ENCODE assay signal across 8 cellular contexts in genomic region chr2:96320326-96321229, GRCh38. TPM values are rescaled to one million over a fixed set of nuclear protein-coding genes. Genes with fewer than 3 reads are reported as not detected.
DNase-seq lines count a peak whose midpoint lies in the region; ATAC-seq and TF ChIP-seq lines count a peak whose summit lies in the region.

No MANE protein-coding gene starts in this region.

- no peaks in the 10 kb centered on the region for H3K9me2 ChIP-seq in Karpas-422 (replicated peaks; ENCODE audit: insufficient read depth, low read length)
- H3K9me2 ChIP-seq in neural cell (ENCODE audit: insufficient read depth, low read length), result no peaks in the 10 kb centered on the region

- H3F3A ChIP-seq in neural cell (ENCODE audit: insufficient read depth, low read length, poor library complexity, severe bottlenecking), result no peaks in the 10 kb centered on the region

- H3K4me3 ChIP-seq in GM12875 (ENCODE audit: low read depth, low read length) (peak overlapping the region; percentile 83), Karpas-422 (ENCODE audit: low read length) (peak overlapping the region; percentile 92), choroid plexus epithelial cell (ENCODE audit: low read depth, low read length) (peak overlapping the region; percentile 61), neural cell (ENCODE audit: low read length) (peak overlapping the region; percentile 79)

- DNase-seq in Karpas-422, result no peak
- DNase-seq in choroid plexus epithelial cell (ENCODE audit: low read depth), result no peak
- DNase-seq in kidney tubule cell (ENCODE audit: low spot score), result no peak
- DNase-seq in stimulated activated naive CD4-positive, alpha-beta T cell treated with Interleukin-2 at 50 U/mL for 16 hours (lab: John Stamatoyannopoulos, UW), result no peak

- H3K27ac ChIP-seq in Karpas-422 (ENCODE audit: low read length), result peak overlapping the region; percentile 81
- no peak overlapping the region for H3K27ac ChIP-seq in neural cell (ENCODE audit: low read length)

- peaks cover 47% of the 10 kb centered on the region for H3K4me1 ChIP-seq in Karpas-422 (ENCODE audit: low read length)

- peak overlapping the region; percentile 92; the same call in 1 of the 2 replicates for H2AFZ ChIP-seq in Karpas-422 (ENCODE audit: low read length)
- no peak overlapping the region for H2AFZ ChIP-seq in neural cell (ENCODE audit: low read depth, low read length)

- H3K9me3 ChIP-seq in Karpas-422 (ENCODE audit: low read length) (no peaks in the 10 kb centered on the region), neural cell (ENCODE audit: low read length) (no peaks in the 10 kb centered on the region)

- H3K79me2 ChIP-seq in Karpas-422 (ENCODE audit: low read length) (peaks cover 16% of the 10 kb centered on the region), neural cell (replicated peaks; ENCODE audit: insufficient read depth, low read length) (no peaks in the 10 kb centered on the region)

- TF ChIP-seq EP300 in neural cell (conservative IDR thresholded peaks at IDR 0.05; ENCODE audit: poor library complexity, severe bottlenecking), result no peak

- H3K27me3 ChIP-seq in Karpas-422 (ENCODE audit: low read length) (no peaks in the 10 kb centered on the region), neural cell (ENCODE audit: insufficient read depth, low read depth, low read length) (peaks cover 44% of the 10 kb centered on the region)

- H3K36me3 ChIP-seq in Karpas-422 (ENCODE audit: insufficient read depth, low read length), result no peaks in the 10 kb centered on the region
- no peaks in the 10 kb centered on the region for H3K36me3 ChIP-seq in neural cell (ENCODE audit: insufficient read depth, low read length)

- H3K9ac ChIP-seq in Karpas-422 (ENCODE audit: low read length) (peak overlapping the region; percentile 92), neural cell (ENCODE audit: low read length) (peak overlapping the region; percentile 54)

- H3K4me2 ChIP-seq in Karpas-422 (ENCODE audit: low read depth, low read length, poor library complexity, severe bottlenecking) (peak overlapping the region; percentile 99), neural cell (ENCODE audit: low read length) (peak overlapping the region; percentile 82)

- no peak for TF ChIP-seq RAD21 in neural cell (conservative IDR thresholded peaks at IDR 0.05)

- ATAC-seq in GM18517 (IDR thresholded peaks at IDR 0.05; ENCODE audit: unreplicated experiment), result no peak
- no peak for ATAC-seq in activated CD4-positive, CD25-positive, alpha-beta regulatory T cell treated with anti-CD3 and anti-CD28 coated beads, Interleukin-2, amount 50 U/mL, for 24 hours

- TF ChIP-seq CTCF in GM12875 (IDR thresholded peaks at IDR 0.05; ENCODE audit: borderline replicate concordance, insufficient read depth, low read depth, low read length) (no peak), choroid plexus epithelial cell (conservative IDR thresholded peaks at IDR 0.05; ENCODE audit: low read depth, low read length) (no peak), neural cell (IDR thresholded peaks at IDR 0.05; ENCODE audit: poor library complexity, severe bottlenecking) (no peak)

- H4K20me1 ChIP-seq in Karpas-422 (ENCODE audit: insufficient read depth, low read depth, low read length), result no peaks in the 10 kb centered on the region
- no peaks in the 10 kb centered on the region for H4K20me1 ChIP-seq in neural cell (ENCODE audit: insufficient read depth)

TF ChIP-seq in neural cell, 6 proteins besides CTCF, POLR2A, EP300 and RAD21:
- TF ChIP-seq POLR2AphosphoS5 (IDR thresholded peaks at IDR 0.05), result no peak
- TF ChIP-seq SMC3 (conservative IDR thresholded peaks at IDR 0.05; ENCODE audit: poor library complexity), result no peak
- no peak for TF ChIP-seq TAF1 (IDR thresholded peaks at IDR 0.05; ENCODE audit: low read depth)
- no peak for TF ChIP-seq EZH2 (IDR thresholded peaks at IDR 0.05; ENCODE audit: borderline replicate concordance, insufficient read depth, low read length, poor library complexity, severe bottlenecking)
- no peak for TF ChIP-seq REST (IDR thresholded peaks at IDR 0.05; ENCODE audit: borderline replicate concordance)
- no peak for TF ChIP-seq MXI1 (conservative IDR thresholded peaks at IDR 0.05; ENCODE audit: poor library complexity, severe bottlenecking)

RNA-seq across cellular contexts. Expression of gene ITPRIPL1, which starts 4.5 kb away (rescaled TPM):
- total RNA-seq in Karpas-422 (2014; rRNA removed; shearing (Covaris generic); ENCODE audit: low replicate concordance), result 12.4 and 21.2 TPM in 2 replicates
- polyA plus RNA-seq in neural cell, result not detected in 2 replicates
- not detected in 2 replicates for polyA minus RNA-seq in neural cell

RNA-seq across cellular contexts. Expression of gene NCAPH, which starts 15.0 kb away (rescaled TPM):
- 23.1 and 24.2 TPM in 2 replicates for total RNA-seq in Karpas-422 (2014; rRNA removed; shearing (Covaris generic); ENCODE audit: low replicate concordance)
- 0.82 and 2.7 TPM in 2 replicates for polyA plus RNA-seq in neural cell
- polyA minus RNA-seq in neural cell, result 0.69 and 1.7 TPM in 2 replicates

RNA-seq across cellular contexts. Expression of gene SNRNP200, which starts 15.2 kb away (rescaled TPM):
- 68.1 and 83.8 TPM in 2 replicates for total RNA-seq in Karpas-422 (2014; rRNA removed; shearing (Covaris generic); ENCODE audit: low replicate concordance)
- 70.4 and 75.7 TPM in 2 replicates for polyA plus RNA-seq in neural cell
- polyA minus RNA-seq in neural cell, result 78.9 and 83.5 TPM in 2 replicates

RNA-seq across cellular contexts. Expression of gene CIAO1, which starts 54.6 kb away (rescaled TPM):
- total RNA-seq in Karpas-422 (2014; rRNA removed; shearing (Covaris generic); ENCODE audit: low replicate concordance), result 71.2 and 101 TPM in 2 replicates
- 182 and 188 TPM in 2 replicates for polyA plus RNA-seq in neural cell
- polyA minus RNA-seq in neural cell, result 149 and 164 TPM in 2 replicates

RNA-seq across cellular contexts. Expression of gene TMEM127, which starts 54.8 kb away (rescaled TPM):
- 17.7 and 21.9 TPM in 2 replicates for total RNA-seq in Karpas-422 (2014; rRNA removed; shearing (Covaris generic); ENCODE audit: low replicate concordance)
- polyA plus RNA-seq in neural cell, result 19.1 and 21.4 TPM in 2 replicates
- polyA minus RNA-seq in neural cell, result 28.5 and 31.6 TPM in 2 replicates
